In genomic region chr16:85528528-85529387, GRCh38 we compare ENCODE assay signal across 9 cellular contexts.
DNase-seq lines count a peak whose midpoint lies in the region; ATAC-seq and TF ChIP-seq lines count a peak whose summit lies in the region.
"Had no signal": no experiment of that assay in that cellular context is flagged by ENCODE, and none has a peak within 500 bp of the region (broad histone marks: within the 10 kb centered on the region; RNA-seq: fewer than 3 reads in every experiment).

No MANE protein-coding gene starts in this region.

- no peak for TF ChIP-seq POLR2A in tibial nerve (IDR thresholded peaks at IDR 0.05)

- no peak overlapping the region for H3K27ac ChIP-seq in tibial nerve

- POLR2A ChIA-PET in activated B cell treated with CpG ODN at 0.5 μM for 24 hours (lab: Charles Lee): interaction anchor here (0.6 to 1.7 kb wide), 2 partner anchors 23 to 25 kb away, joined by 3 to 4 read pairs; no protein-coding TSS in a partner anchor

- H3K27ac Mint-ChIP-seq in activated B cell treated with CpG ODN at 0.5 μM for 24 hours (no peak overlapping the region), glutamatergic neuron (ENCODE audit: unreplicated experiment) (no peak overlapping the region)
- no peak overlapping the region for H3K27ac Mint-ChIP-seq in T-helper 2 cell treated with Interferon-gamma antibody and Interleukin-4, amounts not matched to agents 5 μg/mL and 100 μg/mL, for 36 hours

- no peaks in the 10 kb centered on the region for H3K27me3 ChIP-seq in tibial nerve

- no peaks in the 10 kb centered on the region for H3K9me3 Mint-ChIP-seq in activated B cell treated with CpG ODN at 0.5 μM for 24 hours
- peaks cover 17% of the 10 kb centered on the region for H3K9me3 Mint-ChIP-seq in glutamatergic neuron (ENCODE audit: unreplicated experiment)
- H3K9me3 Mint-ChIP-seq in T-helper 2 cell treated with Interferon-gamma antibody and Interleukin-4, amounts not matched to agents 5 μg/mL and 100 μg/mL, for 36 hours: no peaks in the 10 kb centered on the region

- CTCF ChIA-PET in activated B cell treated with CpG ODN at 0.5 μM for 24 hours (lab: Charles Lee): interaction anchor here (0.9 to 2.9 kb wide), 5 partner anchors 19 to 88 kb away, joined by 3 to 16 read pairs (median 3); no protein-coding TSS in a partner anchor

- H3K4me3 ChIP-seq in tibial nerve: no peak overlapping the region

- H3K4me1 Mint-ChIP-seq in activated B cell treated with CpG ODN at 0.5 μM for 24 hours (no peaks in the 10 kb centered on the region), glutamatergic neuron (ENCODE audit: low read depth, unreplicated experiment) (peaks cover 41% of the 10 kb centered on the region)
- no peaks in the 10 kb centered on the region for H3K4me1 Mint-ChIP-seq in T-helper 2 cell treated with Interferon-gamma antibody and Interleukin-4, amounts not matched to agents 5 μg/mL and 100 μg/mL, for 36 hours (ENCODE audit: low read depth)

- DNase-seq in activated T-cell treated with anti-CD3 and anti-CD28 coated beads for 1 hour (ENCODE audit: low read depth) (peak; percentile 8), activated T-cell treated with anti-CD3 and anti-CD28 coated beads for 4 hours (no peak), activated B cell treated with CpG ODN at 0.5 μM for 24 hours (no peak), glutamatergic neuron (no peak), tibial nerve (ENCODE audit: low spot score in 2 of 2) (no peak), DMS153 (lab: John Stamatoyannopoulos, UW) (no peak), cerebellum (ENCODE audit: low spot score) (no peak)
- no peak for DNase-seq in T-helper 2 cell treated with Interferon-gamma antibody and Interleukin-4, amounts not matched to agents 5 μg/mL and 100 μg/mL, for 36 hours (ENCODE audit: low spot score)
- DNase-seq: effector CD8-positive, alpha-beta T cell had no signal

- intact Hi-C loops in activated B cell treated with CpG ODN at 0.5 μM for 24 hours (cut with micrococcal nuclease): loop anchor here (1.0 kb wide), 1 partner anchor 82 kb away; no protein-coding TSS in a partner anchor

- WGBS in tibial nerve, 2 donors: 82 to 83% methylated on average over 21 of the region's 21 CpGs

- H3K27me3 Mint-ChIP-seq in activated B cell treated with CpG ODN at 0.5 μM for 24 hours (peaks cover 6% of the 10 kb centered on the region), glutamatergic neuron (ENCODE audit: unreplicated experiment) (peaks cover 5% of the 10 kb centered on the region)
- no peaks in the 10 kb centered on the region for H3K27me3 Mint-ChIP-seq in T-helper 2 cell treated with Interferon-gamma antibody and Interleukin-4, amounts not matched to agents 5 μg/mL and 100 μg/mL, for 36 hours (ENCODE audit: low read depth)

- peak; percentile 60 for ATAC-seq in activated B cell treated with CpG ODN at 0.5 μM for 24 hours (ENCODE audit: low read depth)

- no peak for TF ChIP-seq EP300 in tibial nerve (IDR thresholded peaks at IDR 0.05)

- no peaks in the 10 kb centered on the region for H3K9me3 ChIP-seq in tibial nerve

- H3K4me1 ChIP-seq in tibial nerve: peaks cover 0 to 14% (median 2%) of the 10 kb centered on the region in 4 donors

- H3K4me3 Mint-ChIP-seq in activated B cell treated with CpG ODN at 0.5 μM for 24 hours: no peak overlapping the region
- no peak overlapping the region for H3K4me3 Mint-ChIP-seq in glutamatergic neuron (ENCODE audit: unreplicated experiment)
- no peak overlapping the region for H3K4me3 Mint-ChIP-seq in T-helper 2 cell treated with Interferon-gamma antibody and Interleukin-4, amounts not matched to agents 5 μg/mL and 100 μg/mL, for 36 hours

- no peaks in the 10 kb centered on the region for H3K36me3 ChIP-seq in tibial nerve

- no peaks in the 10 kb centered on the region for H3K36me3 Mint-ChIP-seq in activated B cell treated with CpG ODN at 0.5 μM for 24 hours (ENCODE audit: low read depth)
- H3K36me3 Mint-ChIP-seq in glutamatergic neuron (ENCODE audit: unreplicated experiment): no peaks in the 10 kb centered on the region
- no peaks in the 10 kb centered on the region for H3K36me3 Mint-ChIP-seq in T-helper 2 cell treated with Interferon-gamma antibody and Interleukin-4, amounts not matched to agents 5 μg/mL and 100 μg/mL, for 36 hours (ENCODE audit: low read depth)

- TF ChIP-seq CTCF in activated B cell treated with CpG ODN at 0.5 μM for 24 hours (IDR thresholded peaks at IDR 0.05) (no peak), glutamatergic neuron (IDR thresholded peaks at IDR 0.05; ENCODE audit: partially characterized antibody, unreplicated experiment) (peak; percentile 66), tibial nerve (IDR thresholded peaks at IDR 0.05) (peak; percentile 15 to 48 (median 33))
